9 cellular contexts compared by ENCODE assay signal in the genomic region with DNA sequence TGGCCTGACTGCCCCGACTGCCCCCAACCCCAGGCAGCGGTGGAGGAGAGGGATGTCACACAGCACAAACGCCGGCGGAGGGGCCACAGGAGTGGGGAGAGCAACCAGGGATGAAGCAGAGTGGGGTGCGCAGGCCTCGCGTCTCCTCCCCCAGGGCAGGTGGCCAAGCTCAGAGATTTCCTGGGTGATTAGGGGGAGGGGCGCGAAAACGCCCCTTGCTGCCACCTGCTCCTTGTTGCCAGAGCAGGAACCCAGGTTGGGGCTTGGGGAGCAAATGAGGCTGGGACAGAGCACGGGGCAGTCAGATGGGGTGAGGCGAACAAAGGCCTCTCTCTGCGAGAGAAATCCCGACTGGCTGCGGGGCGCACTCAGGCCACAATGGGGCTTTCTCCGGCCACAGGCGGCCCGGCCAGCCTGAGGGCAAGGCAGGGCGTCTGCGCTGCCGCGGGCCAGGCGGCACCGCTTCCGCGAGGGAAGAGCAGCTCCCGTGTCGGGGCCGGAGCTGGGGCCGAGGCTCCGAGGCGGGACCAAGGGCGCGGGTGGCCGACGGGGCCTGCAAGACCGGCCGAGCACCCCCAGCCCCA. TPM values are rescaled to one million over a fixed set of nuclear protein-coding genes. Genes with fewer than 3 reads are reported as not detected.
DNase-seq lines count a peak whose midpoint lies in the region; ATAC-seq, FAIRE-seq and TF ChIP-seq lines count a peak whose summit lies in the region.
"Had no signal": no experiment of that assay in that cellular context is flagged by ENCODE, and none has a peak within 500 bp of the region (broad histone marks: within the 10 kb centered on the region; RNA-seq: fewer than 3 reads in every experiment).

No MANE protein-coding gene starts in this region.

- H3K36me3 ChIP-seq in brain microvascular endothelial cell (replicated peaks) (no peaks in the 10 kb centered on the region), kidney (ENCODE audit: control insufficient read depth in 1 of 2, insufficient read depth in 2 of 2, low read length in 2 of 2) (no peaks in the 10 kb centered on the region)

- peak; percentile 9 for DNase-seq in activated T-cell treated with anti-CD3 and anti-CD28 coated beads for 24 hours (ENCODE audit: low read depth)
- no peak for DNase-seq in activated T-cell treated with anti-CD3 and anti-CD28 coated beads for 4 hours
- DNase-seq in NCI-H526 treated with DMSO at 0.1 percent for 48 hours (lab: John Stamatoyannopoulos, UW) = peak; percentile 58
- DNase-seq in brain microvascular endothelial cell = no peak
- peak; percentile 91 for DNase-seq in kidney
- peak; percentile 34 for DNase-seq in stimulated activated CD8-positive, alpha-beta memory T cell treated with anti-CD3 and anti-CD28 coated beads, Interleukin-4, amount 100 ng/mL, for 48 hours
- no peak for DNase-seq in hepatic stellate cell (ENCODE audit: low spot score)

- H3K4me3 ChIP-seq in brain microvascular endothelial cell (ENCODE audit: low read depth, low read length) (peak overlapping the region; percentile 50), kidney (ENCODE audit: low read length in 2 of 2) (peak overlapping the region; percentile 64 to 68)

- H3K9me3 ChIP-seq in kidney (ENCODE audit: control insufficient read depth in 1 of 2, low read length in 2 of 2) = no peaks in the 10 kb centered on the region

- peaks cover 7 to 20% of the 10 kb centered on the region in 2 donors for H3K4me1 ChIP-seq in kidney (ENCODE audit: control insufficient read depth in 1 of 2, insufficient read depth in 1 of 2, low read depth in 1 of 2, low read length in 2 of 2)

- peak overlapping the region; percentile 81 to 95 for H3K9ac ChIP-seq in kidney (ENCODE audit: low read length in 2 of 2)

- H3K27ac ChIP-seq in brain microvascular endothelial cell (peak overlapping the region; percentile 81), kidney (ENCODE audit: low read depth in 2 of 2, low read length in 2 of 2) (peak overlapping the region; percentile 99)

- H3K27me3 ChIP-seq in brain microvascular endothelial cell (replicated peaks) = no peaks in the 10 kb centered on the region

- TF ChIP-seq CTCF in brain microvascular endothelial cell (IDR thresholded peaks at IDR 0.05; ENCODE audit: low read depth, low read length, missing control alignments) (no peak), kidney (IDR thresholded peaks at IDR 0.05; ENCODE audit: borderline replicate concordance, extremely low read depth, insufficient read depth) (no peak)

- in situ Hi-C loops in brain microvascular endothelial cell (cut with HindIII; ENCODE audit: low pct_ligation_motif_present, low sequenced_read_pairs) = no loop called here

- intact Hi-C loops in kidney (cut with DNase I) = no loop called here

- no peak for FAIRE-seq in kidney (lab: Jason Lieb, UNC)

- ATAC-seq in HG02759 (IDR thresholded peaks at IDR 0.05; ENCODE audit: unreplicated experiment) = peak; percentile 52

RNA-seq across cellular contexts. Expression of a gene that starts 11.5 kb away (rescaled TPM):
- not detected for total RNA-seq in kidney
- polyA plus RNA-seq in kidney (ENCODE audit: insufficient read depth, low read depth, low replicate concordance) = not detected
- total RNA-seq: pulmonary artery endothelial cell had no signal

Comparison
In these comparisons a context has a peak if more than half of its experiments do, and no peak if none do; other contexts are left out.
1. DNase-seq: peak in activated T-cell treated with anti-CD3 and anti-CD28 coated beads for 24 hours (single experiment), NCI-H526 treated with DMSO at 0.1 percent for 48 hours (single experiment), kidney (single experiment) and stimulated activated CD8-positive, alpha-beta memory T cell treated with anti-CD3 and anti-CD28 coated beads, Interleukin-4, amount 100 ng/mL, for 48 hours (single experiment); none in activated T-cell treated with anti-CD3 and anti-CD28 coated beads for 4 hours (single experiment), brain microvascular endothelial cell (single experiment) and hepatic stellate cell (single experiment).